8 cellular contexts compared by ENCODE assay signal in the genomic region with DNA sequence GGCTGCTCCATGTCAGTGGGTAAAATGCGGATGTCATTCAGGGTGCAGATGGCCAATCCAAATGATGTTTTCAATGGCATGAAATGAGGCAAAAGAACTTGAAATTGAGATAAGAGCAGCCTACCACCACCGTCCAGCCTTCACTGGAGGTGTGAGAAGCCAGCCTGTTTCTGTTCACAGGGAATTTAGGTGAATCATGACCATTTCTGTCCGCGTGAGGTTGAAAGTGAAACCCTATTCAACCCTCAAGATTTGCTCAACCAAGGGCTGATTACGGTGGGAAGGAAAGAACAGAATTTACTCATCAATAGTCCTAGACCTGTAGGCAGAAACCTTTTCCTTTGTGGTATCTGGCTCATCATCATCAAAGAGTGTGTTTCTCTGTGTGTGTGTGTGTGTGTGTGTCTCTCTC.
A peak's percentile ranks its signal among the peaks of the same experiment; 100 is the strongest.
DNase-seq lines count a peak whose midpoint lies in the region; ATAC-seq lines count a peak whose summit lies in the region.

No MANE protein-coding gene starts in this region.

- H3K4me1 Mint-ChIP-seq in activated CD4-positive, alpha-beta memory T cell treated with anti-CD3 and anti-CD28 coated beads, Interleukin-2, amount 10 ng/mL, durations not matched to agents 7 days and 5 days, result peaks cover 28% of the 10 kb centered on the region

- H3K27me3 Mint-ChIP-seq in activated CD4-positive, alpha-beta memory T cell treated with anti-CD3 and anti-CD28 coated beads, Interleukin-2, amount 10 ng/mL, durations not matched to agents 7 days and 5 days, result peaks cover 28% of the 10 kb centered on the region

- CTCF ChIA-PET in activated CD4-positive, alpha-beta memory T cell treated with anti-CD3 and anti-CD28 coated beads, Interleukin-2, amount 10 ng/mL, durations not matched to agents 7 days and 5 days (lab: Charles Lee), result no interaction called here

- POLR2A ChIA-PET in activated CD4-positive, alpha-beta memory T cell treated with anti-CD3 and anti-CD28 coated beads, Interleukin-2, amount 10 ng/mL, durations not matched to agents 7 days and 5 days (lab: Charles Lee), result interaction anchor here (0.6 to 1.3 kb wide), 2 partner anchors 12 to 59 kb away, joined by 3 read pairs; no protein-coding TSS in a partner anchor

- H3K9me3 Mint-ChIP-seq in activated CD4-positive, alpha-beta memory T cell treated with anti-CD3 and anti-CD28 coated beads, Interleukin-2, amount 10 ng/mL, durations not matched to agents 7 days and 5 days, result no peaks in the 10 kb centered on the region

- peak; percentile 95 for ATAC-seq in GM18907 (IDR thresholded peaks at IDR 0.05; ENCODE audit: unreplicated experiment)
- peak; percentile 91 for ATAC-seq in HG03060 (IDR thresholded peaks at IDR 0.05; ENCODE audit: low read depth, unreplicated experiment)
- no peak for ATAC-seq in esophagus mucosa

- no peaks in the 10 kb centered on the region for H3K36me3 Mint-ChIP-seq in activated CD4-positive, alpha-beta memory T cell treated with anti-CD3 and anti-CD28 coated beads, Interleukin-2, amount 10 ng/mL, durations not matched to agents 7 days and 5 days (ENCODE audit: low read depth)

- peak overlapping the region; percentile 16 for H3K27ac Mint-ChIP-seq in activated CD4-positive, alpha-beta memory T cell treated with anti-CD3 and anti-CD28 coated beads, Interleukin-2, amount 10 ng/mL, durations not matched to agents 7 days and 5 days

- peak; percentile 68 for DNase-seq in activated CD4-positive, alpha-beta memory T cell treated with anti-CD3 and anti-CD28 coated beads, Interleukin-2, amount 10 ng/mL, durations not matched to agents 7 days and 5 days
- peak; percentile 27 to 51 for DNase-seq in stimulated activated CD4-positive, alpha-beta T cell treated with anti-CD3 and anti-CD28 coated beads, Interleukin-1b, Interleukin-23, amount 100 ng/mL, for 4 hours (ENCODE audit: low read depth in 2 of 2)
- DNase-seq in DMS79 (lab: John Stamatoyannopoulos, UW) (no peak), 8988T (no peak), NCI-H226 (no peak)

- peak overlapping the region; percentile 18 for H3K4me3 Mint-ChIP-seq in activated CD4-positive, alpha-beta memory T cell treated with anti-CD3 and anti-CD28 coated beads, Interleukin-2, amount 10 ng/mL, durations not matched to agents 7 days and 5 days

Comparison
In these comparisons a context has a peak if more than half of its experiments do, and no peak if none do; other contexts are left out.
1. DNase-seq: peak in activated CD4-positive, alpha-beta memory T cell treated with anti-CD3 and anti-CD28 coated beads, Interleukin-2, amount 10 ng/mL, durations not matched to agents 7 days and 5 days (single experiment) and stimulated activated CD4-positive, alpha-beta T cell treated with anti-CD3 and anti-CD28 coated beads, Interleukin-1b, Interleukin-23, amount 100 ng/mL, for 4 hours (2 of 2); none in DMS79 (single experiment), 8988T (single experiment) and NCI-H226 (single experiment).